In the genomic region with DNA sequence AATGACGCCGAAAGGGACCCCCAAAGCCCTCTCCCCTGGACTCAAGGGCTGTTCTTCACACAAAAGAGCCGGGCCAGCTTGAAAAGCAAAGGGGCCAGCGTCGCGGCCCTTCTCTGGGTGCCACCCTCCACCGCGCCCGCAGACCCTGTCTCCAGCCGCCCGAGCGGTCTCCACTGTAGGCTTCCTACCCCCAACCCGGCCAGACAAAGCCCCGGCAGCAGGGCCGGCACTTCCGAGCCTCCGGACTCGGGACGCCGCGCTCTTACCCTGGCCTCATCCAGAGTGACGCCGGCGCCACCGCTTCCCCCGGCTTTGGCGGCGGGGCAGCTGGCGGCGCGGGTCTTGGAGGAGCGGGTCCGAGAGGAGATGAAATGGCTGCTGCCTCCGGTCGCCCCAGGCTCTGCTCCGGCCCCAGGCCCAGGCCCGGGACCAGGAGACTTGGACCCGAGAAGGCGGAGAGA, we compare ENCODE assay signal across 8 cellular contexts. TPM values are rescaled to one million over a fixed set of nuclear protein-coding genes. Genes with fewer than 3 reads are reported as not detected.
DNase-seq lines count a peak whose midpoint lies in the region; ATAC-seq and TF ChIP-seq lines count a peak whose summit lies in the region.

No MANE protein-coding gene starts in this region.

- peak overlapping the region; percentile 85 for H3K4me3 ChIP-seq in AG04449 (ENCODE audit: low read depth, low read length)
- H3K4me3 ChIP-seq in SK-N-MC = peak overlapping the region; percentile 89
- peak overlapping the region; percentile 86 to 95 (median 91) for H3K4me3 ChIP-seq in breast epithelium

- H3K27me3 ChIP-seq in breast epithelium = no peaks in the 10 kb centered on the region
- H3K27me3 ChIP-seq in layer of hippocampus (ENCODE audit: control insufficient read depth, insufficient read depth, low read length) = no peaks in the 10 kb centered on the region

- CTCF ChIA-PET in AG04449 (lab: Yijun Ruan, JAX) = interaction anchor here (0.8 to 5.7 kb wide), 32 partner anchors 10 to 241 kb away, joined by 3 to 54 read pairs (median 6); a partner anchor contains a TSS

- no peak for DNase-seq in AG04449 (ENCODE audit: low read depth, low spot score)
- no peak for DNase-seq in SK-N-MC (ENCODE audit: low read depth, low spot score)
- DNase-seq in breast epithelium (ENCODE audit: low spot score in 2 of 2) = peak; percentile 32 to 53
- peak; percentile 17 for DNase-seq in stimulated activated CD4-positive, alpha-beta T cell treated with anti-CD3 and anti-CD28 coated beads, Interleukin-4, amount 100 ng/mL, for 24 hours
- DNase-seq in dermis blood vessel endothelial cell = no peak

- H3K4me1 ChIP-seq in breast epithelium = no peaks in the 10 kb centered on the region

- ATAC-seq in GM18867 (IDR thresholded peaks at IDR 0.05; ENCODE audit: unreplicated experiment) (peak; percentile 25), HG03066 (IDR thresholded peaks at IDR 0.05; ENCODE audit: low read depth, unreplicated experiment) (peak; percentile 15)

- TF ChIP-seq POLR2A in breast epithelium (IDR thresholded peaks at IDR 0.05) = no peak

- H3K27ac ChIP-seq in SK-N-MC (peak overlapping the region; percentile 85), breast epithelium (peak overlapping the region; percentile 98 to 99), layer of hippocampus (ENCODE audit: low read depth, low read length) (peak overlapping the region; percentile 97)

- H3K9ac ChIP-seq in SK-N-MC (ENCODE audit: insufficient read length) = peak overlapping the region; percentile 98

- POLR2A ChIA-PET in AG04449 (lab: Yijun Ruan, JAX) = interaction anchor here (0.6 to 2.9 kb wide), 10 partner anchors 11 to 571 kb away, joined by 3 to 26 read pairs (median 6); a partner anchor contains a TSS

- no peak for TF ChIP-seq CTCF in AG04449 (IDR thresholded peaks at IDR 0.05; ENCODE audit: insufficient read depth, low read length, missing control alignments)
- no peak for TF ChIP-seq CTCF in breast epithelium (IDR thresholded peaks at IDR 0.05)

- intact Hi-C loops in breast epithelium (cut with DNase I; ENCODE audit: low total_unique reads) = no loop called here

- no peaks in the 10 kb centered on the region for H3K36me3 ChIP-seq in SK-N-MC (ENCODE audit: insufficient read depth, low read length)
- H3K36me3 ChIP-seq in breast epithelium = no peaks in the 10 kb centered on the region

- H3K9me3 ChIP-seq in SK-N-MC (ENCODE audit: low read depth, low read length) (no peaks in the 10 kb centered on the region), breast epithelium (no peaks in the 10 kb centered on the region)

RNA-seq across cellular contexts. Expression of a gene that starts 0.6 kb away (rescaled TPM):
- total RNA-seq in breast epithelium (10 to 100 TPM; 22.6 to 48.1 (median 34.4) TPM), dermis blood vessel endothelial cell (15.6 and 23.3 TPM in 2 replicates)

RNA-seq across cellular contexts. Expression of a gene that starts 13.9 kb away (rescaled TPM):
- total RNA-seq in breast epithelium (10 to 100 TPM; 13.0 to 22.0 (median 16.4) TPM), dermis blood vessel endothelial cell (13.1 and 17.0 TPM in 2 replicates)

Comparison
In these comparisons a context has a peak if more than half of its experiments do, and no peak if none do; other contexts are left out.
1. DNase-seq: peak in breast epithelium (2 of 2) and stimulated activated CD4-positive, alpha-beta T cell treated with anti-CD3 and anti-CD28 coated beads, Interleukin-4, amount 100 ng/mL, for 24 hours (single experiment); none in AG04449 (single experiment), SK-N-MC (single experiment) and dermis blood vessel endothelial cell (single experiment).
2. Peak in every context shown above with its lines, with median percentiles within 50 percentile points of each other: H3K4me3 ChIP-seq and H3K27ac ChIP-seq.